In the genomic region with DNA sequence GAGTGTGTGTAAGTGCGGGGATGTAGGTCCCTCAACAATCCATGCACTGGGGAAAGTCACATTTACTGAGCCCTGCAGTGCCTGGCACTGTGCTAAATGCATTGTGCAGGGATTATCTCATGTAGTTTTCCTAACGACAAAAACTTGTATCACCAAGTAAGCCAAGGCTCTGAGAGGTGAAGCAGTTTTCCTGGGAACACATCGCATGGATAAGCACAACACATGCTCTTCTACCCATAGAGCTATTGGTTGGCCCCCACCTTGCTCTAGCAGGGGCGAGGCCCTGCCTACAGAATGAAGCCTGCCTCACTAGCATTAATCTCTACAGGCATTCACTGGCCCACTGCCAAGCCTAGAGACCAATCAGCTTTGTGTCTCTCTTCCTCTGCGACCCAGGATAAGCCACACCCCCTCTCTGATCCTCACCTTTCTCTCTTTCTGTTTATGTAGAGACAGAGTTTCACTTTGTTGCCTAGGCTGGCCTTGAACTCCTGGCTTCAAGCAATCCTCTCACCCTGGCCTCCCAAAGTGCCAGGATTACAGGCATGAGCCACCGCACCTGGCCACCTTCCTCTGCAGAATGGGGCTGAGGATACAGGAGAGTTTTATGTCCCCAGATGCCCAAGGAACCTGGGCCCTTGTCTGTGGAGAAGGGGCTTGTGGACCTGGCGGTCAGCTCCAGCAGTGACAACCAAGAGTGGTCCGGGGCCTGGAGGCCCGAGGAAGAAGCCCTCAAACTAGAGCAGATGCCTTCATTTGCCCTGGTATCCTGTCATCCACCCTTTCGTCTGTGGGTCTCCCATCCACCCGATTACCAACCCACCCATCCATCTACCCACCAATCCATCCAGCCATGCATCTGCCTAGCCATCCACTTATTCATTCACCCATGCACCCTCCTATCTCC, we compare ENCODE assay signal across 10 cellular contexts. TPM values are rescaled to one million over a fixed set of nuclear protein-coding genes. Genes with fewer than 3 reads are reported as not detected.
A peak's percentile ranks its signal among the peaks of the same experiment; 100 is the strongest.
DNase-seq lines count a peak whose midpoint lies in the region; ATAC-seq and TF ChIP-seq lines count a peak whose summit lies in the region.
"Had no signal": no experiment of that assay in that cellular context is flagged by ENCODE, and none has a peak within 500 bp of the region (broad histone marks: within the 10 kb centered on the region; RNA-seq: fewer than 3 reads in every experiment).

No MANE protein-coding gene starts in this region.

- TF ChIP-seq POLR2A in gastroesophageal sphincter (IDR thresholded peaks at IDR 0.05) = no peak
- TF ChIP-seq POLR2A in prostate gland (IDR thresholded peaks at IDR 0.05) = no peak

- ATAC-seq in gastroesophageal sphincter (no peak), HG02973 (IDR thresholded peaks at IDR 0.05; ENCODE audit: unreplicated experiment) (no peak)
- ATAC-seq: A549 had no signal

- no peaks in the 10 kb centered on the region for H3K9me3 ChIP-seq in SJCRH30 (replicated peaks)
- no peaks in the 10 kb centered on the region for H3K9me3 ChIP-seq in gastroesophageal sphincter
- no peaks in the 10 kb centered on the region for H3K9me3 ChIP-seq in prostate gland
- H3K9me3 ChIP-seq: A549 had no signal

- 54 to 64% methylated on average over 8 to 10 of the region's 11 CpGs for WGBS in gastroesophageal sphincter (ENCODE audit: low coverage in 1 of 2), 2 donors
- 77% methylated on average over 11 of the region's 11 CpGs for WGBS in prostate gland

- intact Hi-C loops in prostate gland (cut with DNase I) = loop anchor here (2.0 kb wide), 1 partner anchor 17 kb away; no protein-coding TSS in a partner anchor

- TF ChIP-seq CTCF in gastroesophageal sphincter (IDR thresholded peaks at IDR 0.05) = no peak
- TF ChIP-seq CTCF in prostate gland (IDR thresholded peaks at IDR 0.05) = no peak

- H3K27ac ChIP-seq in SJCRH30 (no peak overlapping the region), gastroesophageal sphincter (peak overlapping the region; percentile 67 to 93 (median 92)), prostate gland (no peak overlapping the region)
- H3K27ac ChIP-seq: A549 had no signal

- DNase-seq in NCI-H1105 treated with DMSO at 0.1 percent for 48 hours (lab: John Stamatoyannopoulos, UW) (peak; percentile 28), NCI-H1105 (lab: John Stamatoyannopoulos, UW) (no peak), SJCRH30 (peak; percentile 59 to 69), SIG-M5 (lab: John Stamatoyannopoulos, UW) (no peak), prostate gland (ENCODE audit: low spot score) (no peak)
- DNase-seq in stimulated activated CD4-positive, alpha-beta T cell treated with anti-CD3 and anti-CD28 coated beads, Interleukin-4, amount 100 ng/mL, for 4 hours = peak; percentile 22 to 28

- H3K4me3 ChIP-seq in SJCRH30 (no peak overlapping the region), gastroesophageal sphincter (no peak overlapping the region), prostate gland (no peak overlapping the region)
- H3K4me3 ChIP-seq: A549 had no signal

- no peak for TF ChIP-seq EP300 in gastroesophageal sphincter (IDR thresholded peaks at IDR 0.05)

- H3K36me3 ChIP-seq in SJCRH30 (no peaks in the 10 kb centered on the region), gastroesophageal sphincter (no peaks in the 10 kb centered on the region), prostate gland (no peaks in the 10 kb centered on the region)

- H3K4me1 ChIP-seq in SJCRH30 (peaks cover 15% of the 10 kb centered on the region; the same call in 1 of the 2 replicates), gastroesophageal sphincter (peaks cover 16 to 55% (median 46%) of the 10 kb centered on the region in 3 donors), prostate gland (replicated peaks) (no peaks in the 10 kb centered on the region)

- H3K27me3 ChIP-seq in SJCRH30 (no peaks in the 10 kb centered on the region), gastroesophageal sphincter (no peaks in the 10 kb centered on the region), prostate gland (replicated peaks; ENCODE audit: insufficient read depth) (no peaks in the 10 kb centered on the region)

RNA-seq across cellular contexts. Expression of a gene that starts 12.8 kb away (rescaled TPM):
- total RNA-seq in SJCRH30 (2014; rRNA removed; shearing (Covaris generic)) = not detected in 2 replicates
- total RNA-seq in gastroesophageal sphincter = not detected
- not detected for total RNA-seq in prostate gland
- total RNA-seq: T-helper 2 cell treated with Interferon-gamma antibody and Interleukin-4, amounts not matched to agents 100 ng/mL and 5 ng/mL, for 36 hours had no signal

RNA-seq across cellular contexts. Expression of a gene that starts 19.4 kb away (rescaled TPM):
- total RNA-seq in SJCRH30 (2014; rRNA removed; shearing (Covaris generic)) = 0.30 and 0.49 TPM in 2 replicates
- total RNA-seq in gastroesophageal sphincter = 100 to 1,000 TPM in 1 of 4 donors, 10 to 100 TPM in 3; 33.4 to 103 (median 50.8) TPM
- total RNA-seq in prostate gland = 10 to 100 TPM; 17.0 to 37.0 TPM

RNA-seq across cellular contexts. Expression of a gene that starts 25.6 kb away (rescaled TPM):
- 13.8 and 18.1 TPM in 2 replicates for total RNA-seq in SJCRH30 (2014; rRNA removed; shearing (Covaris generic))
- total RNA-seq in gastroesophageal sphincter = 10 to 100 TPM in 1 of 4 donors, 1 to 10 TPM in 3; 3.7 to 11.7 (median 5.8) TPM
- 10 to 100 TPM in 1 of 2 donors, 1 to 10 TPM in 1; 9.2 to 21.9 TPM for total RNA-seq in prostate gland

RNA-seq across cellular contexts. Expression of a gene that starts 28.3 kb away (rescaled TPM):
- 135 and 146 TPM in 2 replicates for total RNA-seq in SJCRH30 (2014; rRNA removed; shearing (Covaris generic))
- total RNA-seq in gastroesophageal sphincter (10 to 100 TPM; 54.3 to 88.9 (median 79.5) TPM), prostate gland (100 to 1,000 TPM in 1 of 2 donors, 10 to 100 TPM in 1; 80.2 to 159 TPM)

RNA-seq across cellular contexts. Expression of a gene that starts 29.4 kb away (rescaled TPM):
- 25.2 and 25.7 TPM in 2 replicates for total RNA-seq in SJCRH30 (2014; rRNA removed; shearing (Covaris generic))
- total RNA-seq in gastroesophageal sphincter = 10 to 100 TPM; 25.9 to 32.6 (median 26.3) TPM
- 10 to 100 TPM; 36.3 to 61.5 TPM for total RNA-seq in prostate gland

Comparison
In these comparisons a context has a peak if more than half of its experiments do, and no peak if none do; other contexts are left out.
1. DNase-seq: peak in NCI-H1105 treated with DMSO at 0.1 percent for 48 hours (single experiment), SJCRH30 (2 of 2) and stimulated activated CD4-positive, alpha-beta T cell treated with anti-CD3 and anti-CD28 coated beads, Interleukin-4, amount 100 ng/mL, for 4 hours (2 of 2); none in NCI-H1105 (single experiment), SIG-M5 (single experiment) and prostate gland (single experiment).
2. H3K27ac ChIP-seq: peak in gastroesophageal sphincter (4 of 4); none in SJCRH30 (single experiment) and prostate gland (0 of 2).
3. RNA of a gene that starts 19.4 kb away (total RNA-seq): 33.4 to 103 TPM in gastroesophageal sphincter and 17.0 to 37.0 TPM in prostate gland; 0.30 to 0.49 TPM in SJCRH30; every median in the first group is over 10 times any median in the second.